Comparison of ENCODE assay signal across 10 cellular contexts in genomic region chr3:98731720-98732238, GRCh38. TPM values are rescaled to one million over a fixed set of nuclear protein-coding genes. Genes with fewer than 3 reads are reported as not detected.
DNase-seq lines count a peak whose midpoint lies in the region; ATAC-seq and TF ChIP-seq lines count a peak whose summit lies in the region.
"Had no signal": no experiment of that assay in that cellular context is flagged by ENCODE, and none has a peak within 500 bp of the region (broad histone marks: within the 10 kb centered on the region; RNA-seq: fewer than 3 reads in every experiment).

No MANE protein-coding gene starts in this region.

- H3K27ac Mint-ChIP-seq in activated CD4-positive, alpha-beta T cell treated with anti-CD3 and anti-CD28 coated beads, Interleukin-2, amount 10 ng/mL, durations not matched to agents 24 days and 14 days = no peak overlapping the region

- 5% methylated on average over 9 of the region's 9 CpGs for WGBS in suprapubic skin

- H3K27me3 ChIP-seq in kidney epithelial cell (ENCODE audit: control insufficient read depth, insufficient read depth, low read length) = no peaks in the 10 kb centered on the region
- H3K27me3 ChIP-seq in suprapubic skin = no peaks in the 10 kb centered on the region
- H3K27me3 ChIP-seq: BLaER1 treated with 17β-estradiol and CSF1 and Interleukin-3, amounts not matched to agents 10 nM and 100 nM had no signal

- no peaks in the 10 kb centered on the region for H3K36me3 ChIP-seq in kidney epithelial cell (ENCODE audit: control insufficient read depth, insufficient read depth, low read length)
- no peaks in the 10 kb centered on the region for H3K36me3 ChIP-seq in suprapubic skin
- H3K36me3 ChIP-seq: BLaER1 treated with 17β-estradiol and CSF1 and Interleukin-3, amounts not matched to agents 10 nM and 100 nM had no signal

- intact Hi-C loops in activated CD4-positive, alpha-beta T cell treated with anti-CD3 and anti-CD28 coated beads, Interleukin-2, amount 10 ng/mL, durations not matched to agents 24 days and 14 days (cut with micrococcal nuclease) = loop anchor here (5.0 kb wide), 2 partner anchors 81 to 139 kb away; partner anchors contain the start of gene CPOX

- H3K27ac ChIP-seq in angular gyrus (ENCODE audit: low read depth, low read length) (peak overlapping the region; percentile 62), suprapubic skin (peak overlapping the region; percentile 90)

- no peak for ATAC-seq in HG03354 (IDR thresholded peaks at IDR 0.05; ENCODE audit: poor library complexity, severe bottlenecking, unreplicated experiment)

- H3K4me3 ChIP-seq in kidney epithelial cell (ENCODE audit: low read depth, low read length) (peak overlapping the region; percentile 76), suprapubic skin (peak overlapping the region; percentile 92)
- H3K4me3 ChIP-seq: BLaER1 treated with 17β-estradiol and CSF1 and Interleukin-3, amounts not matched to agents 10 nM and 100 nM had no signal

- H3K9me3 Mint-ChIP-seq in activated CD4-positive, alpha-beta T cell treated with anti-CD3 and anti-CD28 coated beads, Interleukin-2, amount 10 ng/mL, durations not matched to agents 24 days and 14 days = no peaks in the 10 kb centered on the region

- TF ChIP-seq EP300 in suprapubic skin (IDR thresholded peaks at IDR 0.05) = no peak

- no peaks in the 10 kb centered on the region for H3K9me3 ChIP-seq in suprapubic skin
- H3K9me3 ChIP-seq: mucosa of descending colon had no signal

- H3K4me3 Mint-ChIP-seq in activated CD4-positive, alpha-beta T cell treated with anti-CD3 and anti-CD28 coated beads, Interleukin-2, amount 10 ng/mL, durations not matched to agents 24 days and 14 days = peak overlapping the region; percentile 81

- H3K36me3 Mint-ChIP-seq in activated CD4-positive, alpha-beta T cell treated with anti-CD3 and anti-CD28 coated beads, Interleukin-2, amount 10 ng/mL, durations not matched to agents 24 days and 14 days (ENCODE audit: low read depth) = no peaks in the 10 kb centered on the region

- no peak for DNase-seq in activated CD4-positive, alpha-beta T cell treated with anti-CD3 and anti-CD28 coated beads, Interleukin-2, amount 10 ng/mL, durations not matched to agents 24 days and 14 days
- no peak for DNase-seq in activated CD4-positive, alpha-beta T cell treated with anti-CD3 and anti-CD28 coated beads, Interleukin-2, amount 50 U/mL, for 1 hour
- DNase-seq in kidney epithelial cell (ENCODE audit: low read depth) = no peak
- DNase-seq in suprapubic skin (ENCODE audit: low spot score in 2 of 2) = no peak
- DNase-seq in amniotic stem cell (lab: John Stamatoyannopoulos, UW) = no peak
- DNase-seq in NCI-H748 (lab: John Stamatoyannopoulos, UW; ENCODE audit: unreplicated experiment) = no peak

- H3K4me1 Mint-ChIP-seq in activated CD4-positive, alpha-beta T cell treated with anti-CD3 and anti-CD28 coated beads, Interleukin-2, amount 10 ng/mL, durations not matched to agents 24 days and 14 days = peaks cover 15% of the 10 kb centered on the region

- H3K4me1 ChIP-seq in suprapubic skin = peaks cover 11% of the 10 kb centered on the region

- peaks cover 74% of the 10 kb centered on the region for H3K27me3 Mint-ChIP-seq in activated CD4-positive, alpha-beta T cell treated with anti-CD3 and anti-CD28 coated beads, Interleukin-2, amount 10 ng/mL, durations not matched to agents 24 days and 14 days

- no peak for TF ChIP-seq POLR2A in suprapubic skin (IDR thresholded peaks at IDR 0.05)

- TF ChIP-seq CTCF in kidney epithelial cell (IDR thresholded peaks at IDR 0.05; ENCODE audit: insufficient read depth, low read length, poor library complexity, severe bottlenecking) = no peak
- TF ChIP-seq CTCF in suprapubic skin (IDR thresholded peaks at IDR 0.05) = no peak

RNA-seq across cellular contexts. Expression of gene ST3GAL6, which starts 31.4 kb away (rescaled TPM):
- 0.19 TPM in 1 of 2 replicates, not detected in the other for total RNA-seq in activated CD4-positive, alpha-beta T cell treated with anti-CD3 and anti-CD28 coated beads, Interleukin-2, amount 10 ng/mL, durations not matched to agents 24 days and 14 days
- total RNA-seq in kidney epithelial cell = 1.2 and 2.1 TPM in 2 replicates
- total RNA-seq in suprapubic skin = 10 to 100 TPM; 13.1 to 48.0 (median 20.6) TPM
